Comparison of ENCODE assay signal across 9 cellular contexts in genomic region chr6:10425177-10425972, GRCh38. TPM values are rescaled to one million over a fixed set of nuclear protein-coding genes. Genes with fewer than 3 reads are reported as not detected.
DNase-seq lines count a peak whose midpoint lies in the region; ATAC-seq, FAIRE-seq and TF ChIP-seq lines count a peak whose summit lies in the region.
"Had no signal": no experiment of that assay in that cellular context is flagged by ENCODE, and none has a peak within 500 bp of the region (broad histone marks: within the 10 kb centered on the region; RNA-seq: fewer than 3 reads in every experiment).

No MANE protein-coding gene starts in this region.

- H3K27me3 Mint-ChIP-seq in GM23338 (ENCODE audit: insufficient read depth, low read depth, poor library complexity), result peaks cover 93% of the 10 kb centered on the region
- H3K27me3 Mint-ChIP-seq in astrocyte (ENCODE audit: low read depth, unreplicated experiment), result peaks cover 72% of the 10 kb centered on the region

- WGBS in aorta, 2 donors, result 4% methylated on average over 34 of the region's 34 CpGs

- H3F3A ChIP-seq in GM23338 (replicated peaks; ENCODE audit: low read depth), result peaks cover 41% of the 10 kb centered on the region

- no peaks in the 10 kb centered on the region for H3K36me3 Mint-ChIP-seq in GM23338 (ENCODE audit: low read depth)
- no peaks in the 10 kb centered on the region for H3K36me3 Mint-ChIP-seq in astrocyte (ENCODE audit: low read depth, unreplicated experiment)
- H3K36me3 Mint-ChIP-seq: activated naive CD4-positive, alpha-beta T cell treated with anti-CD3 and anti-CD28 coated beads, Interleukin-2, amount 50 U/mL, for 24 hours had no signal

- H3K9ac ChIP-seq in astrocyte (ENCODE audit: low read length), result peak overlapping the region; percentile 48

- H3K27ac ChIP-seq in GM23338 (ENCODE audit: low read depth) (no peak overlapping the region), astrocyte (ENCODE audit: low read depth, low read length) (no peak overlapping the region), skin epidermis (peak overlapping the region in 11 of 21 experiments; percentile 56 to 89 (median 83)), aorta (ENCODE audit: low read depth in 1 of 2, low read length in 2 of 2) (no peak overlapping the region)

- peak; percentile 62 for DNase-seq in GM23338 (ENCODE audit: low spot score)
- no peak for DNase-seq in astrocyte (ENCODE audit: low read depth)
- DNase-seq in kidney epithelial cell (ENCODE audit: low read depth), result no peak
- DNase-seq in EL, result no peak
- no peak for DNase-seq in UCSD-AML1 (lab: John Stamatoyannopoulos, UW; ENCODE audit: unreplicated experiment)
- no peak for DNase-seq in aorta
- DNase-seq: NCI-H1105 treated with DMSO at 0.1 percent for 48 hours had no signal

- H2AFZ ChIP-seq in GM23338, result peak overlapping the region; percentile 45; the same call in 1 of the 2 replicates
- peak overlapping the region; percentile 77 for H2AFZ ChIP-seq in astrocyte (ENCODE audit: low read depth, low read length)

- H3K4me2 ChIP-seq in GM23338, result peak overlapping the region; percentile 79
- peak overlapping the region; percentile 92 for H3K4me2 ChIP-seq in astrocyte (ENCODE audit: low read length)

- H3K4me1 ChIP-seq in GM23338 (ENCODE audit: insufficient read depth), result peaks cover 48% of the 10 kb centered on the region
- peaks cover 7% of the 10 kb centered on the region for H3K4me1 ChIP-seq in astrocyte (ENCODE audit: insufficient read depth, low read length)
- no peaks in the 10 kb centered on the region for H3K4me1 ChIP-seq in aorta (ENCODE audit: control insufficient read depth in 1 of 2, insufficient read depth in 2 of 2, low read length in 2 of 2)

- intact Hi-C loops in aorta (cut with DNase I), result no loop called here

- H3K9me2 ChIP-seq in GM23338 (ENCODE audit: insufficient read depth), result no peaks in the 10 kb centered on the region

- H4K20me1 ChIP-seq in GM23338 (replicated peaks; ENCODE audit: insufficient read depth) (peaks cover 23% of the 10 kb centered on the region), astrocyte (ENCODE audit: insufficient read depth, low read length) (peaks cover 5% of the 10 kb centered on the region)

- H3K27ac Mint-ChIP-seq in GM23338 (no peak overlapping the region), astrocyte (ENCODE audit: unreplicated experiment) (no peak overlapping the region)
- H3K27ac Mint-ChIP-seq: activated naive CD4-positive, alpha-beta T cell treated with anti-CD3 and anti-CD28 coated beads, Interleukin-2, amount 50 U/mL, for 24 hours had no signal

- H3K79me2 ChIP-seq in GM23338 (replicated peaks; ENCODE audit: insufficient read depth), result no peaks in the 10 kb centered on the region
- no peaks in the 10 kb centered on the region for H3K79me2 ChIP-seq in astrocyte (ENCODE audit: insufficient read depth, low read length)

- ATAC-seq in GM23338 (peak; percentile 21), aorta (ENCODE audit: low FRiP score) (no peak)

- H3K9me3 Mint-ChIP-seq in GM23338, result peaks cover 3% of the 10 kb centered on the region; the same call in 2 of the 3 replicates
- H3K9me3 Mint-ChIP-seq in astrocyte (ENCODE audit: unreplicated experiment), result peaks cover 5% of the 10 kb centered on the region
- H3K9me3 Mint-ChIP-seq: activated naive CD4-positive, alpha-beta T cell treated with anti-CD3 and anti-CD28 coated beads, Interleukin-2, amount 50 U/mL, for 24 hours had no signal

- no peak for TF ChIP-seq CTCF in GM23338 (conservative IDR thresholded peaks at IDR 0.05; ENCODE audit: low read depth in 2 of 2)
- no peak for TF ChIP-seq CTCF in astrocyte (IDR thresholded peaks at IDR 0.05; ENCODE audit: insufficient read depth, low read depth, low read length)
- TF ChIP-seq CTCF in kidney epithelial cell (IDR thresholded peaks at IDR 0.05; ENCODE audit: insufficient read depth, low read length, poor library complexity, severe bottlenecking), result no peak

- H3K27me3 ChIP-seq in GM23338 (ENCODE audit: insufficient read depth) (peaks cover 92% of the 10 kb centered on the region), astrocyte (ENCODE audit: insufficient read depth, low read length) (peaks cover 74% of the 10 kb centered on the region), kidney epithelial cell (ENCODE audit: control insufficient read depth, insufficient read depth, low read length) (peaks cover 53% of the 10 kb centered on the region), aorta (ENCODE audit: control insufficient read depth in 1 of 2, insufficient read depth in 2 of 2, low read length in 1 of 2) (no peaks in the 10 kb centered on the region)

- H3K4me3 Mint-ChIP-seq in GM23338 (peak overlapping the region; percentile 77), astrocyte (ENCODE audit: unreplicated experiment) (peak overlapping the region; percentile 45)

- H3K36me3 ChIP-seq in GM23338 (ENCODE audit: insufficient read depth), result no peaks in the 10 kb centered on the region
- H3K36me3 ChIP-seq in astrocyte (ENCODE audit: insufficient read depth, low read length), result no peaks in the 10 kb centered on the region
- no peaks in the 10 kb centered on the region for H3K36me3 ChIP-seq in kidney epithelial cell (ENCODE audit: control insufficient read depth, insufficient read depth, low read length)
- H3K36me3 ChIP-seq in aorta (ENCODE audit: control insufficient read depth in 1 of 2, insufficient read depth in 2 of 2, low read length in 1 of 2), result no peaks in the 10 kb centered on the region

- H3K9me3 ChIP-seq in astrocyte (ENCODE audit: insufficient read depth, low read depth, low read length) (peaks cover 4% of the 10 kb centered on the region), aorta (ENCODE audit: control insufficient read depth, low read length) (no peaks in the 10 kb centered on the region)

- peaks cover 46% of the 10 kb centered on the region for H3K4me1 Mint-ChIP-seq in GM23338
- peaks cover 4% of the 10 kb centered on the region for H3K4me1 Mint-ChIP-seq in astrocyte (ENCODE audit: low read depth, unreplicated experiment)

- peak overlapping the region; percentile 55 for H3K4me3 ChIP-seq in GM23338
- H3K4me3 ChIP-seq in astrocyte (ENCODE audit: insufficient read depth, low read depth, low read length), result peak overlapping the region; percentile 67
- H3K4me3 ChIP-seq in kidney epithelial cell (ENCODE audit: low read depth, low read length), result peak overlapping the region; percentile 39
- H3K4me3 ChIP-seq in skin epidermis, result peak overlapping the region; percentile 17 to 45 (median 40)
- H3K4me3 ChIP-seq in aorta (ENCODE audit: low read length in 2 of 2), result peak overlapping the region in 1 of 2 donors; percentile 43

- no peak for FAIRE-seq in astrocyte (lab: Jason Lieb, UNC)

TF ChIP-seq in GM23338, 12 proteins besides CTCF, POLR2A, EP300 and RAD21:
- TF ChIP-seq CREB1 (CRISPR knock-in tag; IDR thresholded peaks at IDR 0.05; ENCODE audit: low read depth) (no peak), STAT1 (IDR thresholded peaks at IDR 0.05; ENCODE audit: unreplicated experiment) (no peak), ETS1 (IDR thresholded peaks at IDR 0.05) (no peak), EZH2 (IDR thresholded peaks at IDR 0.05; ENCODE audit: low read depth, unreplicated experiment) (peak; percentile 94), POLR2AphosphoS5 (IDR thresholded peaks at IDR 0.05; ENCODE audit: low read depth) (no peak)

RNA-seq across cellular contexts. Expression of gene TFAP2A, which starts 10.5 kb away (rescaled TPM):
- total RNA-seq in GM23338 (2014; rRNA removed; shearing (Covaris generic)), result not detected in 2 replicates
- polyA plus RNA-seq in GM23338 (2016; fragmentation: Nextera tagmentation; extraction: Ambion mirVana) (0.21 TPM in 1 of 2 replicates, not detected in the other), aorta (under 1 TPM in 1 of 2 donors, not detected in 1; 0.38 TPM)
- total RNA-seq in astrocyte (2.1 and 6.6 TPM in 2 replicates), kidney epithelial cell (8.8 and 11.2 TPM in 2 replicates), aorta (under 1 TPM; 0.23 to 0.63 TPM)

Comparison
In these comparisons a context has a peak if more than half of its experiments do, and no peak if none do; other contexts are left out.
1. H3K27ac ChIP-seq: peak in skin epidermis (11 of 21); none in GM23338 (single experiment), astrocyte (single experiment) and aorta (0 of 2).